Comparison of ENCODE assay signal across 8 cellular contexts in the genomic region with DNA sequence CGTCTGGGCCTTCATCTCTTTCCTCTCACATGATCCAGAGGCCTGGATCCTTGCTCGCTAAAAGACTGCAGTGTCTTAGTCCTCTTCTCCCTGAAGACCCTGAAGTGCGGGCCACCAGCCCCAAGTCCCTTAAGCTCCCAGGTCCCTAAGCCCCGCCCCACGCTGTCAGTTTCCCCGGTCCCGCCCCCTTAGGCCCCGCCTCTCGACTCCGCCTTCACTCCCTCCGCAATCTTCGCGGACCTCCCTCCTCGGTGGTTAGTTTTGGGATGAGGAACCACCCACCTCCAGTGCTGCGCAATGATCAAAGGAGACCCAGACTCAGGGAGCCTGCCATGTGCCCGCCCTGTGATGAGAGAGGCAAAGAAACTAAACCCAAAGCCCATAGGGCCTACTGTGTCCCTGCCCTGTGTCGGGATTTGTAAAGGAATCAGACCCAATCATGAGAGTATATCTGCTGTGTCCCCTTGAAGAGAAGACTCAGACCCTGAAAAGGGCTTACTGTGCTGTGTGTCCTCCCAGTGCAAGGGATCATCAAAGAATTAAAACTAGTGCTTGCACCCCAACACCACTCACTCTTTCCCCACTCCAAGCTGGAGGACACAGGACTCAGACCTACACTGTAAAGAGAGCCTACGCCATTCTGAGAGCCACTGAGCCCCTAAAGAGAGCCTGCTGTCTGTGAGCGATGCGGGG. TPM values are rescaled to one million over a fixed set of nuclear protein-coding genes. Genes with fewer than 3 reads are reported as not detected.
DNase-seq lines count a peak whose midpoint lies in the region; ATAC-seq lines count a peak whose summit lies in the region.

No MANE protein-coding gene starts in this region.

- peak overlapping the region; percentile 88 for H3K27ac ChIP-seq in duodenal mucosa (ENCODE audit: low read depth, low read length)

- no peaks in the 10 kb centered on the region for H3K27me3 ChIP-seq in duodenal mucosa (ENCODE audit: control insufficient read depth in 1 of 2, insufficient read depth in 2 of 2, low read length in 2 of 2)

- DNase-seq in GM19238 (ENCODE audit: insufficient read length, low spot score) (peak; percentile 35), NCI-H460 (ENCODE audit: extremely low read depth, low read depth) (peak; percentile 57), medulla oblongata (ENCODE audit: extremely low spot score) (peak; percentile 66)
- DNase-seq in activated CD4-positive, alpha-beta T cell treated with anti-CD3 and anti-CD28 coated beads, Interleukin-2, amount 50 U/mL, for 1 hour: peak; percentile 72
- peak; percentile 62 for DNase-seq in stimulated activated CD8-positive, alpha-beta memory T cell treated with anti-CD3 and anti-CD28 coated beads, Interleukin-12 subunit alpha, Interleukin-12 subunit beta, amount 100 ng/mL, for 24 hours (ENCODE audit: extremely low read depth)

- ATAC-seq in GM21619 (IDR thresholded peaks at IDR 0.05; ENCODE audit: unreplicated experiment): no peak
- ATAC-seq in HG02759 (IDR thresholded peaks at IDR 0.05; ENCODE audit: unreplicated experiment): no peak

- H3K4me1 ChIP-seq in duodenal mucosa (ENCODE audit: control insufficient read depth in 1 of 2, insufficient read depth in 2 of 2, low read length in 2 of 2): peaks cover 16 to 38% of the 10 kb centered on the region in 2 donors

- H3K9ac ChIP-seq in duodenal mucosa (ENCODE audit: low read depth in 1 of 2, low read length in 2 of 2): peak overlapping the region; percentile 78 to 90

- no peaks in the 10 kb centered on the region for H3K9me3 ChIP-seq in duodenal mucosa (ENCODE audit: control insufficient read depth in 1 of 2, low read length in 2 of 2)

- H3K36me3 ChIP-seq in duodenal mucosa (ENCODE audit: control insufficient read depth in 1 of 2, insufficient read depth in 2 of 2, low read length in 2 of 2): no peaks in the 10 kb centered on the region

- peak overlapping the region; percentile 84 to 90 for H3K4me3 ChIP-seq in duodenal mucosa (ENCODE audit: low read depth in 1 of 2, low read length in 2 of 2)

RNA-seq across cellular contexts. Expression of a gene that starts 3.0 kb away (rescaled TPM):
- 297 and 343 TPM in 2 replicates for total RNA-seq in NCI-H460 (2014; rRNA removed; shearing (Covaris generic))
- 211 and 366 TPM in 2 replicates for polyA plus RNA-seq in NCI-H460 (2014; cell fraction: nucleus; rRNA removed)

RNA-seq across cellular contexts. Expression of a gene that starts 3.6 kb away (rescaled TPM):
- 0.30 TPM in 1 of 2 replicates, not detected in the other for total RNA-seq in NCI-H460 (2014; rRNA removed; shearing (Covaris generic))
- 3.8 and 9.0 TPM in 2 replicates for polyA plus RNA-seq in NCI-H460 (2014; cell fraction: nucleus; rRNA removed)

RNA-seq across cellular contexts. Expression of a gene that starts 16.3 kb away (rescaled TPM):
- total RNA-seq in NCI-H460 (2014; rRNA removed; shearing (Covaris generic)): 72.5 and 80.0 TPM in 2 replicates
- polyA plus RNA-seq in NCI-H460 (2014; cell fraction: nucleus; rRNA removed): 67.3 and 70.4 TPM in 2 replicates

RNA-seq across cellular contexts. Expression of a gene that starts 21.2 kb away (rescaled TPM):
- 0.25 TPM in 1 of 2 replicates, not detected in the other for total RNA-seq in NCI-H460 (2014; rRNA removed; shearing (Covaris generic))
- not detected in 2 replicates for polyA plus RNA-seq in NCI-H460 (2014; cell fraction: nucleus; rRNA removed)

RNA-seq across cellular contexts. Expression of a gene that starts 32.6 kb away (rescaled TPM):
- 8.6 and 9.9 TPM in 2 replicates for total RNA-seq in NCI-H460 (2014; rRNA removed; shearing (Covaris generic))
- 101 and 136 TPM in 2 replicates for polyA plus RNA-seq in NCI-H460 (2014; cell fraction: nucleus; rRNA removed)
